9 cellular contexts compared by ENCODE assay signal in genomic region chr19:37718357-37718756, GRCh38. TPM values are rescaled to one million over a fixed set of nuclear protein-coding genes. Genes with fewer than 3 reads are reported as not detected.
DNase-seq lines count a peak whose midpoint lies in the region; ATAC-seq and TF ChIP-seq lines count a peak whose summit lies in the region.
"Had no signal": no experiment of that assay in that cellular context is flagged by ENCODE, and none has a peak within 500 bp of the region (broad histone marks: within the 10 kb centered on the region; RNA-seq: fewer than 3 reads in every experiment).

No MANE protein-coding gene starts in this region.

- H3K27ac Mint-ChIP-seq in HFFc6, result peak overlapping the region; percentile 84
- H3K27ac Mint-ChIP-seq in brain, result peak overlapping the region; percentile 88 to 98 (median 96)
- H3K27ac Mint-ChIP-seq in mesothelial cell of epicardium, result peak overlapping the region; percentile 93

- no peaks in the 10 kb centered on the region for H3K9me3 ChIP-seq in A673 (ENCODE audit: low read depth, low read length, poor library complexity, severe bottlenecking)
- H3K9me3 ChIP-seq: transverse colon had no signal

- TSS peak; percentile 50 for BruUV-seq in A673 (replicated peaks; lab: Mats Ljungman, UMichigan)

- POLR2A ChIA-PET in A673 (lab: Charles Lee; ENCODE audit: low non-redundant PET), result no interaction called here

- no peaks in the 10 kb centered on the region for H3K27me3 ChIP-seq in A673 (replicated peaks; ENCODE audit: insufficient read depth, low read depth, low read length, poor library complexity)
- H3K27me3 ChIP-seq: transverse colon had no signal

- H3K36me3 Mint-ChIP-seq in HFFc6 (ENCODE audit: low read depth), result peaks cover 22% of the 10 kb centered on the region
- H3K36me3 Mint-ChIP-seq in brain, result peaks cover 34% of the 10 kb centered on the region
- H3K36me3 Mint-ChIP-seq in mesothelial cell of epicardium, result peaks cover 13% of the 10 kb centered on the region

- peaks cover 13% of the 10 kb centered on the region for H3K4me1 Mint-ChIP-seq in HFFc6 (ENCODE audit: low read depth)
- peaks cover 29% of the 10 kb centered on the region for H3K4me1 Mint-ChIP-seq in brain
- H3K4me1 Mint-ChIP-seq in mesothelial cell of epicardium, result peaks cover 20% of the 10 kb centered on the region

- H3K27me3 Mint-ChIP-seq in HFFc6 (ENCODE audit: insufficient read depth) (no peaks in the 10 kb centered on the region), brain (no peaks in the 10 kb centered on the region), mesothelial cell of epicardium (ENCODE audit: low read depth) (no peaks in the 10 kb centered on the region)

- ATAC-seq in HG02973 (IDR thresholded peaks at IDR 0.05; ENCODE audit: unreplicated experiment), result no peak

- intact Hi-C loops in A673 (cut with micrococcal nuclease; ENCODE audit: unreplicated experiment), result no loop called here

- H3K27ac ChIP-seq in A673 (ENCODE audit: low read depth, low read length, poor library complexity, severe bottlenecking), result no peak overlapping the region

- DNase-seq in A673 (ENCODE audit: low spot score) (no peak), HFFc6 (no peak), mesothelial cell of epicardium (ENCODE audit: low spot score in 2 of 2, unreplicated experiment in 2 of 2) (no peak), AG08396 (ENCODE audit: low spot score) (no peak), NOMO-1 treated with DMSO at 0.1 percent for 48 hours (lab: John Stamatoyannopoulos, UW; ENCODE audit: unreplicated experiment) (no peak)
- no peak for DNase-seq in activated CD8-positive, alpha-beta memory T cell treated with anti-CD3 and anti-CD28 coated beads, Interleukin-2, amount 50 U/mL, for 48 hours

- CTCF ChIA-PET in A673 (lab: Charles Lee), result no interaction called here

- H3K4me3 ChIP-seq in A673 (ENCODE audit: low read depth, low read length, poor library complexity, severe bottlenecking), result peak overlapping the region; percentile 74

- H3K4me3 Mint-ChIP-seq in HFFc6, result peak overlapping the region; percentile 97
- H3K4me3 Mint-ChIP-seq in brain, result peak overlapping the region; percentile 96 to 99 (median 98)
- H3K4me3 Mint-ChIP-seq in mesothelial cell of epicardium, result peak overlapping the region; percentile 85

- no peak for TF ChIP-seq CTCF in A673 (conservative IDR thresholded peaks at IDR 0.05; ENCODE audit: low read depth, low read length)
- TF ChIP-seq CTCF in HFFc6 (IDR thresholded peaks at IDR 0.05), result no peak
- TF ChIP-seq CTCF in brain (conservative IDR thresholded peaks at IDR 0.05), result no peak
- no peak for TF ChIP-seq CTCF in mesothelial cell of epicardium (IDR thresholded peaks at IDR 0.05; ENCODE audit: unreplicated experiment)

- H3K4me1 ChIP-seq in A673 (ENCODE audit: insufficient read depth, low read length, poor library complexity, severe bottlenecking), result no peaks in the 10 kb centered on the region

- H3K36me3 ChIP-seq in A673 (ENCODE audit: insufficient read depth, low read length, poor library complexity, severe bottlenecking), result no peaks in the 10 kb centered on the region
- H3K36me3 ChIP-seq: transverse colon had no signal

- H3K9me3 Mint-ChIP-seq in HFFc6 (peaks cover 4% of the 10 kb centered on the region; the same call in 1 of the 2 replicates), brain (peaks cover 0 to 8% (median 4%) of the 10 kb centered on the region in 5 experiments), mesothelial cell of epicardium (no peaks in the 10 kb centered on the region)

RNA-seq across cellular contexts. Expression of gene ZNF607, which starts 1.2 kb away (rescaled TPM):
- 11.1 and 12.1 TPM in 2 replicates for total RNA-seq in A673 (2021)
- 1 to 10 TPM; 2.1 to 5.1 (median 3.5) TPM for total RNA-seq in HFFc6 (2021; fragmentation: NEBNext Ultra II Directional; extraction: Animal tissue kit (Norgen Biotek cat#: 25700))
- polyA plus RNA-seq in brain (ENCODE audit: insufficient read depth, low read depth, low replicate concordance), result 2.8 TPM
- 17.6 to 18.7 TPM (median 17.7 TPM) in 3 replicates for total RNA-seq in mesothelial cell of epicardium
